Comparison of ENCODE assay signal across 8 cellular contexts in genomic region chr14:23306113-23306411, GRCh38. TPM values are rescaled to one million over a fixed set of nuclear protein-coding genes. Genes with fewer than 3 reads are reported as not detected.
DNase-seq lines count a peak whose midpoint lies in the region; ATAC-seq and TF ChIP-seq lines count a peak whose summit lies in the region.

No MANE protein-coding gene starts in this region.

- no TSS peak for BruUV-seq in mammary epithelial cell (replicated peaks; lab: Mats Ljungman, UMichigan)

- H3K27me3 ChIP-seq in cardiac muscle cell (no peaks in the 10 kb centered on the region), mammary epithelial cell (ENCODE audit: insufficient read depth, low read length) (no peaks in the 10 kb centered on the region), mesendoderm (ENCODE audit: insufficient read depth, low read length, poor library complexity) (no peaks in the 10 kb centered on the region), upper lobe of right lung (no peaks in the 10 kb centered on the region)

- peak overlapping the region; percentile 84 for H2AFZ ChIP-seq in mammary epithelial cell (ENCODE audit: low read depth, low read length)

- H3K4ac ChIP-seq in mesendoderm (ENCODE audit: low read depth, low read length), result peak overlapping the region; percentile 72

- peaks cover 12% of the 10 kb centered on the region for H3K4me1 ChIP-seq in cardiac muscle cell (ENCODE audit: low read depth)
- H3K4me1 ChIP-seq in mammary epithelial cell (ENCODE audit: insufficient read depth, low read length), result peaks cover 46% of the 10 kb centered on the region
- H3K4me1 ChIP-seq in mesendoderm (ENCODE audit: control insufficient read depth, low read depth, low read length), result peaks cover 4% of the 10 kb centered on the region
- H3K4me1 ChIP-seq in upper lobe of right lung, result peaks cover 33% of the 10 kb centered on the region

- H3K79me1 ChIP-seq in mesendoderm (ENCODE audit: low read length), result peaks cover 23% of the 10 kb centered on the region

- H3K79me2 ChIP-seq in mammary epithelial cell (ENCODE audit: insufficient read depth, low read length) (peaks cover 48% of the 10 kb centered on the region), mesendoderm (ENCODE audit: control insufficient read depth, insufficient read depth, low read length) (peaks cover 14% of the 10 kb centered on the region)

- H2BK15ac ChIP-seq in mesendoderm (replicated peaks; ENCODE audit: low read depth), result no peak overlapping the region

- TF ChIP-seq CTCF in cardiac muscle cell (IDR thresholded peaks at IDR 0.05; ENCODE audit: low read depth, low read length) (no peak), mammary epithelial cell (conservative IDR thresholded peaks at IDR 0.05 in 1 of 2, IDR thresholded peaks at IDR 0.05 in 1 of 2; ENCODE audit: extremely low read depth in 1 of 2, insufficient read depth in 1 of 2, low read depth in 1 of 2, low read length in 2 of 2) (no peak), upper lobe of right lung (IDR thresholded peaks at IDR 0.05) (no peak)

- no peak overlapping the region for H3K23ac ChIP-seq in mesendoderm (ENCODE audit: low read length)

- peaks cover 3% of the 10 kb centered on the region for H3K36me3 ChIP-seq in cardiac muscle cell
- H3K36me3 ChIP-seq in mammary epithelial cell (ENCODE audit: insufficient read depth, low read length), result peaks cover 15% of the 10 kb centered on the region
- no peaks in the 10 kb centered on the region for H3K36me3 ChIP-seq in mesendoderm (ENCODE audit: control insufficient read depth, insufficient read depth, low read length)
- peaks cover 17% of the 10 kb centered on the region for H3K36me3 ChIP-seq in upper lobe of right lung

- H2AK5ac ChIP-seq in mesendoderm (ENCODE audit: low read length), result no peak overlapping the region

- no peak overlapping the region for H2BK120ac ChIP-seq in mesendoderm (ENCODE audit: low read depth, low read length)

- H4K20me1 ChIP-seq in mammary epithelial cell (ENCODE audit: insufficient read depth, low read length), result no peaks in the 10 kb centered on the region

- peak overlapping the region; percentile 77 for H3K4me2 ChIP-seq in mammary epithelial cell (ENCODE audit: insufficient read depth, low read depth, low read length)
- peak overlapping the region; percentile 94 for H3K4me2 ChIP-seq in mesendoderm (ENCODE audit: low read length)

- H3K9me3 ChIP-seq in cardiac muscle cell (ENCODE audit: low read depth) (no peaks in the 10 kb centered on the region), mammary epithelial cell (replicated peaks; ENCODE audit: insufficient read depth, low read length) (no peaks in the 10 kb centered on the region), upper lobe of right lung (no peaks in the 10 kb centered on the region)

- H4K8ac ChIP-seq in mesendoderm (ENCODE audit: low read depth, low read length), result peak overlapping the region; percentile 82

- in situ Hi-C loops in mammary epithelial cell (cut with MboI; ENCODE audit: low sequenced_read_pairs in 2 of 2), result loop anchor here in 1 of 2 donors (25.0 kb wide), 1 partner anchor 256 kb away; the partner anchor contains the start of genes AP1G2, THTPA and ZFHX2

- H3K56ac ChIP-seq in mesendoderm (ENCODE audit: low read length), result peak overlapping the region; percentile 91

- H3K18ac ChIP-seq in mesendoderm (ENCODE audit: low read length), result peak overlapping the region; percentile 55

- peak overlapping the region; percentile 61 for H2BK5ac ChIP-seq in mesendoderm (ENCODE audit: low read length)

- intact Hi-C loops in Right ventricle myocardium superior (cut with DNase I), result no loop called here
- intact Hi-C loops in mammary epithelial cell (cut with micrococcal nuclease), result loop anchor here (1.0 to 10.0 kb wide), 3 partner anchors 15 to 331 kb away; partner anchors contain the start of gene PABPN1
- intact Hi-C loops in upper lobe of right lung (cut with DNase I), result no loop called here

- peak overlapping the region; percentile 26 for H4K5ac ChIP-seq in mesendoderm (ENCODE audit: low read length)

- CTCF ChIA-PET in mammary epithelial cell (lab: Charles Lee; ENCODE audit: low non-redundant PET), result no interaction called here

- dilution Hi-C loops in mammary epithelial cell (cut with HindIII; ENCODE audit: low sequenced_read_pairs), result loop anchor here (5.0 to 10.0 kb wide), 3 partner anchors 69 to 331 kb away; partner anchors contain the start of gene RNF212B

- DNase-seq in cardiac muscle cell (ENCODE audit: low read depth in 1 of 2, low spot score in 1 of 2) (no peak), Right ventricle myocardium superior (no peak), mammary epithelial cell (no peak), mesendoderm (no peak), upper lobe of right lung (no peak), COLO668 (lab: John Stamatoyannopoulos, UW; ENCODE audit: unreplicated experiment) (no peak), GDM1 (lab: John Stamatoyannopoulos, UW) (no peak), NCI-H1105 (lab: John Stamatoyannopoulos, UW) (no peak)

- WGBS in mammary epithelial cell (ENCODE audit: low coverage, missing lambda C conversion rate), result 11% methylated on average over 3 of the region's 3 CpGs
- no CpG with 5 or more reads among the region's 3 CpGs for WGBS in mesendoderm (ENCODE audit: extremely low coverage, insufficient coverage, low lambda C conversion rate)

- ATAC-seq in Right ventricle myocardium superior (ENCODE audit: poor library complexity) (no peak), upper lobe of right lung (no peak)

- H3K9ac ChIP-seq in mammary epithelial cell (ENCODE audit: insufficient read depth, low read length) (peak overlapping the region; percentile 56), mesendoderm (ENCODE audit: low read length) (peak overlapping the region; percentile 91)

- H3K4me3 ChIP-seq in cardiac muscle cell (peak overlapping the region; percentile 50), mammary epithelial cell (replicated peaks in 1 of 3; ENCODE audit: insufficient read depth in 1 of 3, low read depth in 2 of 3, low read length in 3 of 3) (peak overlapping the region; percentile 67 to 88 (median 83)), mesendoderm (ENCODE audit: low read length) (no peak overlapping the region), upper lobe of right lung (peak overlapping the region; percentile 79)

- H3K27ac ChIP-seq in cardiac muscle cell (peak overlapping the region; percentile 88), mammary epithelial cell (ENCODE audit: insufficient read depth, low read depth, low read length) (peak overlapping the region; percentile 60), mesendoderm (ENCODE audit: low read depth, low read length) (peak overlapping the region; percentile 78), upper lobe of right lung (peak overlapping the region; percentile 89)

RNA-seq across cellular contexts. Expression of gene BCL2L2, which starts 0.6 kb away (rescaled TPM):
- total RNA-seq in cardiac muscle cell, result 28.6 and 40.7 TPM in 2 replicates
- 5.8 and 7.4 TPM in 2 replicates for polyA plus RNA-seq in cardiac muscle cell
- 37.3 TPM for total RNA-seq in Right ventricle myocardium superior
- total RNA-seq in mammary epithelial cell, result 10 to 100 TPM; 22.0 to 63.9 TPM
- polyA plus RNA-seq in mammary epithelial cell, result 24.6 TPM
- polyA minus RNA-seq in mammary epithelial cell, result 28.2 TPM
- polyA plus RNA-seq in mesendoderm (2013, experiment 1 of 2), result 6.5 TPM
- polyA plus RNA-seq in mesendoderm (2013, experiment 2 of 2), result 6.5 TPM
- total RNA-seq in upper lobe of right lung, result 53.0 TPM

RNA-seq across cellular contexts. Expression of gene PPP1R3E, which starts 3.4 kb away (rescaled TPM):
- total RNA-seq in cardiac muscle cell, result 15.5 and 16.9 TPM in 2 replicates
- polyA plus RNA-seq in cardiac muscle cell, result 14.2 and 17.9 TPM in 2 replicates
- 6.7 TPM for total RNA-seq in Right ventricle myocardium superior
- 1 to 10 TPM; 3.7 to 5.3 TPM for total RNA-seq in mammary epithelial cell
- 2.9 TPM for polyA plus RNA-seq in mammary epithelial cell
- not detected for polyA minus RNA-seq in mammary epithelial cell
- polyA plus RNA-seq in mesendoderm (2013, experiment 1 of 2), result 1.8 TPM
- polyA plus RNA-seq in mesendoderm (2013, experiment 2 of 2), result 1.8 TPM
- total RNA-seq in upper lobe of right lung, result 14.6 TPM

RNA-seq across cellular contexts. Expression of gene PABPN1, which starts 15.2 kb away (rescaled TPM):
- total RNA-seq in cardiac muscle cell (184 and 194 TPM in 2 replicates), Right ventricle myocardium superior (67.7 TPM), mammary epithelial cell (100 to 1,000 TPM in 1 of 2 donors, 10 to 100 TPM in 1; 43.0 to 148 TPM), upper lobe of right lung (118 TPM)
- polyA plus RNA-seq in cardiac muscle cell (502 and 534 TPM in 2 replicates), mammary epithelial cell (154 TPM)
- polyA minus RNA-seq in mammary epithelial cell, result 91.6 TPM
- polyA plus RNA-seq in mesendoderm (2013, experiment 1 of 2), result 246 TPM
- polyA plus RNA-seq in mesendoderm (2013, experiment 2 of 2), result 254 TPM

RNA-seq across cellular contexts. Expression of gene HOMEZ, which starts 20.1 kb away (rescaled TPM):
- total RNA-seq in cardiac muscle cell (12.3 and 13.6 TPM in 2 replicates), Right ventricle myocardium superior (6.5 TPM), mammary epithelial cell (10 to 100 TPM; 13.0 to 19.9 TPM), upper lobe of right lung (11.0 TPM)
- polyA plus RNA-seq in cardiac muscle cell (20.8 and 26.5 TPM in 2 replicates), mammary epithelial cell (27.4 TPM)
- 29.3 TPM for polyA minus RNA-seq in mammary epithelial cell
- 8.8 TPM for polyA plus RNA-seq in mesendoderm (2013, experiment 1 of 2)
- polyA plus RNA-seq in mesendoderm (2013, experiment 2 of 2), result 8.4 TPM

RNA-seq across cellular contexts. Expression of gene SLC22A17, which starts 46.6 kb away (rescaled TPM):
- total RNA-seq in cardiac muscle cell (66.6 and 74.0 TPM in 2 replicates), Right ventricle myocardium superior (10.3 TPM), mammary epithelial cell (1 to 10 TPM; 4.2 to 5.1 TPM), upper lobe of right lung (12.1 TPM)
- polyA plus RNA-seq in cardiac muscle cell (43.8 and 55.1 TPM in 2 replicates), mammary epithelial cell (1.7 TPM)
- polyA minus RNA-seq in mammary epithelial cell, result not detected
- polyA plus RNA-seq in mesendoderm (2013, experiment 1 of 2), result 15.4 TPM
- polyA plus RNA-seq in mesendoderm (2013, experiment 2 of 2), result 16.7 TPM
